ENCODE assay signal across 9 cellular contexts in genomic region chr1:45684402-45684801, GRCh38. TPM values are rescaled to one million over a fixed set of nuclear protein-coding genes. Genes with fewer than 3 reads are reported as not detected.
A peak's percentile ranks its signal among the peaks of the same experiment; 100 is the strongest.
DNase-seq lines count a peak whose midpoint lies in the region; ATAC-seq, FAIRE-seq and TF ChIP-seq lines count a peak whose summit lies in the region.
"Had no signal": no experiment of that assay in that cellular context is flagged by ENCODE, and none has a peak within 500 bp of the region (broad histone marks: within the 10 kb centered on the region; RNA-seq: fewer than 3 reads in every experiment).

No MANE protein-coding gene starts in this region.

- H3K27me3 Mint-ChIP-seq in stimulated activated naive CD8-positive, alpha-beta T cell treated with anti-CD3 and anti-CD28 coated beads, Interleukin-15, Interleukin-2, amounts not matched to agents 100 ng/mL and 50 ng/mL, for 24 hours, result no peaks in the 10 kb centered on the region
- H3K27me3 Mint-ChIP-seq in astrocyte (ENCODE audit: low read depth, unreplicated experiment), result no peaks in the 10 kb centered on the region
- H3K27me3 Mint-ChIP-seq in memory B cell, result no peaks in the 10 kb centered on the region

- peaks cover 24% of the 10 kb centered on the region for H3K36me3 Mint-ChIP-seq in stimulated activated naive CD8-positive, alpha-beta T cell treated with anti-CD3 and anti-CD28 coated beads, Interleukin-15, Interleukin-2, amounts not matched to agents 100 ng/mL and 50 ng/mL, for 24 hours (ENCODE audit: low read depth)
- H3K36me3 Mint-ChIP-seq in astrocyte (ENCODE audit: low read depth, unreplicated experiment) (no peaks in the 10 kb centered on the region), memory B cell (no peaks in the 10 kb centered on the region)

- no peak overlapping the region for H3K27ac ChIP-seq in astrocyte (ENCODE audit: low read depth, low read length)

- H3K4me1 Mint-ChIP-seq in stimulated activated naive CD8-positive, alpha-beta T cell treated with anti-CD3 and anti-CD28 coated beads, Interleukin-15, Interleukin-2, amounts not matched to agents 100 ng/mL and 50 ng/mL, for 24 hours (ENCODE audit: low read depth), result peaks cover 61% of the 10 kb centered on the region
- H3K4me1 Mint-ChIP-seq in astrocyte (ENCODE audit: low read depth, unreplicated experiment) (peaks cover 12% of the 10 kb centered on the region), memory B cell (peaks cover 23% of the 10 kb centered on the region)

- peak overlapping the region; percentile 98 for H3K9ac ChIP-seq in astrocyte (ENCODE audit: low read length)

- no peak for ATAC-seq in stimulated activated naive CD8-positive, alpha-beta T cell treated with anti-CD3 and anti-CD28 coated beads, Interleukin-15, Interleukin-2, amounts not matched to agents 100 U/mL and 50 U/mL, for 24 hours
- ATAC-seq in memory B cell (ENCODE audit: low read depth), result no peak
- ATAC-seq in GM18505 (IDR thresholded peaks at IDR 0.05; ENCODE audit: unreplicated experiment), result no peak
- ATAC-seq in GM19452 (IDR thresholded peaks at IDR 0.05; ENCODE audit: unreplicated experiment), result no peak

- H3K9me3 ChIP-seq in astrocyte (ENCODE audit: insufficient read depth, low read depth, low read length), result no peaks in the 10 kb centered on the region

- H2AFZ ChIP-seq in astrocyte (ENCODE audit: low read depth, low read length), result no peak overlapping the region

- H3K4me3 ChIP-seq in astrocyte (ENCODE audit: insufficient read depth, low read depth, low read length), result peak overlapping the region; percentile 93

- H4K20me1 ChIP-seq in astrocyte (ENCODE audit: insufficient read depth, low read length), result peaks cover 48% of the 10 kb centered on the region

- peaks cover 83% of the 10 kb centered on the region for H3K79me2 ChIP-seq in astrocyte (ENCODE audit: insufficient read depth, low read length)

- no peak overlapping the region for H3K27ac Mint-ChIP-seq in stimulated activated naive CD8-positive, alpha-beta T cell treated with anti-CD3 and anti-CD28 coated beads, Interleukin-15, Interleukin-2, amounts not matched to agents 100 ng/mL and 50 ng/mL, for 24 hours
- H3K27ac Mint-ChIP-seq in astrocyte (ENCODE audit: unreplicated experiment), result peak overlapping the region; percentile 13
- no peak overlapping the region for H3K27ac Mint-ChIP-seq in memory B cell

- H3K4me1 ChIP-seq in astrocyte (ENCODE audit: insufficient read depth, low read length), result peaks cover 9% of the 10 kb centered on the region

- no peak for DNase-seq in stimulated activated naive CD8-positive, alpha-beta T cell treated with anti-CD3 and anti-CD28 coated beads, Interleukin-15, Interleukin-2, amounts not matched to agents 100 U/mL and 50 U/mL, for 24 hours
- DNase-seq in astrocyte (ENCODE audit: low read depth) (no peak), memory B cell (ENCODE audit: low spot score in 2 of 2) (no peak), AG08396 (ENCODE audit: low spot score) (no peak), NCI-H1105 (lab: John Stamatoyannopoulos, UW) (no peak)
- DNase-seq: kidney glomerular epithelial cell had no signal

- no peak for FAIRE-seq in astrocyte (lab: Jason Lieb, UNC)

- H3K4me2 ChIP-seq in astrocyte (ENCODE audit: low read length), result peak overlapping the region; percentile 95

- TF ChIP-seq CTCF in astrocyte (IDR thresholded peaks at IDR 0.05; ENCODE audit: insufficient read depth, low read depth, low read length), result no peak

- no peaks in the 10 kb centered on the region for H3K36me3 ChIP-seq in astrocyte (ENCODE audit: insufficient read depth, low read length)

- H3K9me3 Mint-ChIP-seq in stimulated activated naive CD8-positive, alpha-beta T cell treated with anti-CD3 and anti-CD28 coated beads, Interleukin-15, Interleukin-2, amounts not matched to agents 100 ng/mL and 50 ng/mL, for 24 hours, result no peaks in the 10 kb centered on the region
- H3K9me3 Mint-ChIP-seq in astrocyte (ENCODE audit: unreplicated experiment) (no peaks in the 10 kb centered on the region), memory B cell (no peaks in the 10 kb centered on the region)

- no peak for TF ChIP-seq POLR2A in GM18505 (IDR thresholded peaks at IDR 0.05; ENCODE audit: borderline replicate concordance, extremely low read depth, insufficient read depth, insufficient read length)

- H3K27me3 ChIP-seq in astrocyte (ENCODE audit: insufficient read depth, low read length), result no peaks in the 10 kb centered on the region

- peak overlapping the region; percentile 97 for H3K4me3 Mint-ChIP-seq in stimulated activated naive CD8-positive, alpha-beta T cell treated with anti-CD3 and anti-CD28 coated beads, Interleukin-15, Interleukin-2, amounts not matched to agents 100 ng/mL and 50 ng/mL, for 24 hours
- H3K4me3 Mint-ChIP-seq in astrocyte (ENCODE audit: unreplicated experiment) (peak overlapping the region; percentile 95), memory B cell (peak overlapping the region; percentile 17)

RNA-seq across cellular contexts. Expression of gene GPBP1L1, which starts 1.9 kb away (rescaled TPM):
- total RNA-seq in astrocyte, result 116 TPM in 2 replicates

RNA-seq across cellular contexts. Expression of gene TMEM69, which starts 3.6 kb away (rescaled TPM):
- total RNA-seq in astrocyte, result 23.3 and 26.2 TPM in 2 replicates

Comparison
In these comparisons a context has a peak if more than half of its experiments do, and no peak if none do; other contexts are left out.
1. H3K4me3 Mint-ChIP-seq: peak in every context shown above with its lines; median percentile 97 in stimulated activated naive CD8-positive, alpha-beta T cell treated with anti-CD3 and anti-CD28 coated beads, Interleukin-15, Interleukin-2, amounts not matched to agents 100 ng/mL and 50 ng/mL, for 24 hours; 95 in astrocyte; 17 in memory B cell.